ENCODE assay signal across 28 cellular contexts in the genomic region with DNA sequence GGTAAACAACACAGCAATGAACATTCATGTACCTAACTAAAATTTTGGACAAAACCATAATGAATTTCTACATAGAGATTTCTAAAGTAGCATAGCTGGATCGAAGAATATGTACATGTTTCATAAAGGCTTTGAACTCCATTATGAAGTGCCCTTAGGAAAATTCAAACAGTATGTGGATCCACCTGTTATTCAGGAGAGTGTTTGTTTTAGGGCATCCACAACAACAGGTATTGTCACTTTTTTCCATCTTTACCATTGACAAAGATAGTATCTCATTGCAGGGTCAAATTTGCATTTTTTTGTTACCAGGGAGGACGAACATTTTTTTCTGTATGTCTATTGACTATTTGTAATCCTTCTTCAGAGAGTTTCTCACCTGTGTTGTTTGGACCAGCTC.
"Had no signal": no experiment of that assay in that cellular context is flagged by ENCODE, and none has a peak within 500 bp of the region (broad histone marks: within the 10 kb centered on the region; RNA-seq: fewer than 3 reads in every experiment).

No MANE protein-coding gene starts in this region.

- H3K4me1 ChIP-seq: colonic mucosa, esophagus muscularis mucosa, esophagus squamous epithelium, foreskin keratinocyte, gastrocnemius medialis, gastroesophageal sphincter, heart left ventricle, heart right ventricle had no signal

- H3K4me3 Mint-ChIP-seq: dendritic cell treated with granulocyte-macrophage colony-stimulating factor and Interleukin-4, amounts not matched to agents 40 ng/mL and 50 ng/mL, for 4 days; effector memory CD8-positive, alpha-beta T cell; endodermal cell had no signal

- H3K9me3 ChIP-seq: colonic mucosa, esophagus muscularis mucosa, esophagus squamous epithelium, gastrocnemius medialis, gastroesophageal sphincter, heart left ventricle, heart right ventricle had no signal

- H3K36me3 ChIP-seq: colonic mucosa, esophagus muscularis mucosa, esophagus squamous epithelium, gastrocnemius medialis, gastroesophageal sphincter, heart left ventricle, heart right ventricle had no signal

- H3K4me3 ChIP-seq: colonic mucosa, coronary artery, dorsolateral prefrontal cortex, esophagus muscularis mucosa, esophagus squamous epithelium, gastrocnemius medialis, gastroesophageal sphincter, heart left ventricle, heart right ventricle, hepatocyte had no signal

- H3K27ac ChIP-seq: colonic mucosa, coronary artery, dorsolateral prefrontal cortex, epithelial cell of prostate, esophagus muscularis mucosa, esophagus squamous epithelium, foreskin keratinocyte, gastrocnemius medialis, gastroesophageal sphincter, heart left ventricle, heart right ventricle, hepatocyte had no signal

- H3K27ac Mint-ChIP-seq: dendritic cell treated with granulocyte-macrophage colony-stimulating factor and Interleukin-4, amounts not matched to agents 40 ng/mL and 50 ng/mL, for 4 days; effector memory CD8-positive, alpha-beta T cell; endodermal cell had no signal

- H3K9me3 Mint-ChIP-seq: dendritic cell treated with granulocyte-macrophage colony-stimulating factor and Interleukin-4, amounts not matched to agents 40 ng/mL and 50 ng/mL, for 4 days; endodermal cell had no signal

- DNase-seq: colonic mucosa; cortex of kidney; dermis blood vessel endothelial cell; dorsolateral prefrontal cortex; effector CD4-positive, alpha-beta T cell; effector CD8-positive, alpha-beta T cell; effector memory CD4-positive, alpha-beta T cell; effector memory CD8-positive, alpha-beta T cell; endodermal cell; erythroblast; esophagus squamous epithelium; foreskin fibroblast; foreskin keratinocyte; foreskin melanocyte; gastrocnemius medialis; glutamatergic neuron; head of caudate nucleus; heart left ventricle; heart right ventricle had no signal

- FAIRE-seq: endometrium, endothelial cell of umbilical vein, frontal cortex had no signal

- H3K4me1 Mint-ChIP-seq: endodermal cell had no signal
